ENCODE assay signal across 8 cellular contexts in genomic region chr13:102598061-102598460, GRCh38. TPM values are rescaled to one million over a fixed set of nuclear protein-coding genes. Genes with fewer than 3 reads are reported as not detected.
DNase-seq lines count a peak whose midpoint lies in the region; ATAC-seq and TF ChIP-seq lines count a peak whose summit lies in the region.

No MANE protein-coding gene starts in this region.

- H3K27ac ChIP-seq in stomach: peak overlapping the region in 3 of 5 donors; percentile 98 to 99 (median 98)
- no peak overlapping the region for H3K27ac ChIP-seq in caudate nucleus (ENCODE audit: low read depth, low read length)

- H3K9me3 ChIP-seq in iPS-18c (ENCODE audit: control insufficient read depth, insufficient read depth, low read length) (no peaks in the 10 kb centered on the region), stomach (no peaks in the 10 kb centered on the region)

- peak overlapping the region; percentile 95 for H3K27ac Mint-ChIP-seq in T-helper 1 cell treated with Interleukin-12 subunit alpha and Interleukin-12 subunit beta and Interleukin-4 antibody, amounts not matched to agents 30 μg/mL and 1 μg/mL, for 36 hours
- peak overlapping the region; percentile 79 for H3K27ac Mint-ChIP-seq in activated B cell treated with CpG ODN at 0.5 μM for 24 hours

- peaks cover 26% of the 10 kb centered on the region for H3K36me3 Mint-ChIP-seq in T-helper 1 cell treated with Interleukin-12 subunit alpha and Interleukin-12 subunit beta and Interleukin-4 antibody, amounts not matched to agents 30 μg/mL and 1 μg/mL, for 36 hours (ENCODE audit: low read depth)
- peaks cover 22% of the 10 kb centered on the region for H3K36me3 Mint-ChIP-seq in activated B cell treated with CpG ODN at 0.5 μM for 24 hours (ENCODE audit: low read depth)

- no peak for TF ChIP-seq POLR2A in stomach (IDR thresholded peaks at IDR 0.05)

- H3K27me3 Mint-ChIP-seq in T-helper 1 cell treated with Interleukin-12 subunit alpha and Interleukin-12 subunit beta and Interleukin-4 antibody, amounts not matched to agents 30 μg/mL and 1 μg/mL, for 36 hours (ENCODE audit: low read depth): no peaks in the 10 kb centered on the region
- no peaks in the 10 kb centered on the region for H3K27me3 Mint-ChIP-seq in activated B cell treated with CpG ODN at 0.5 μM for 24 hours

- no peaks in the 10 kb centered on the region for H3K36me3 ChIP-seq in stomach

- intact Hi-C loops in activated B cell treated with CpG ODN at 0.5 μM for 24 hours (cut with micrococcal nuclease) (no loop called here), stomach (cut with DNase I; ENCODE audit: low total_unique reads) (no loop called here)

- H3K4me3 Mint-ChIP-seq in T-helper 1 cell treated with Interleukin-12 subunit alpha and Interleukin-12 subunit beta and Interleukin-4 antibody, amounts not matched to agents 30 μg/mL and 1 μg/mL, for 36 hours: peak overlapping the region; percentile 98
- peak overlapping the region; percentile 86 for H3K4me3 Mint-ChIP-seq in activated B cell treated with CpG ODN at 0.5 μM for 24 hours

- TF ChIP-seq EP300 in stomach (IDR thresholded peaks at IDR 0.05): no peak

- no peaks in the 10 kb centered on the region for H3K9me3 Mint-ChIP-seq in T-helper 1 cell treated with Interleukin-12 subunit alpha and Interleukin-12 subunit beta and Interleukin-4 antibody, amounts not matched to agents 30 μg/mL and 1 μg/mL, for 36 hours
- H3K9me3 Mint-ChIP-seq in activated B cell treated with CpG ODN at 0.5 μM for 24 hours: no peaks in the 10 kb centered on the region

- WGBS in stomach, 5 donors: 0 to 2% (median 1%) methylated on average over 6 of the region's 6 CpGs

- no peak for DNase-seq in T-helper 1 cell
- DNase-seq in activated B cell treated with CpG ODN at 0.5 μM for 24 hours: no peak
- DNase-seq in stomach: no peak
- no peak for DNase-seq in GM19240 (ENCODE audit: insufficient read length, low spot score)
- no peak for DNase-seq in caudate nucleus (lab: John Stamatoyannopoulos, UW)
- DNase-seq in cerebellum (ENCODE audit: low spot score): no peak

- H3K27me3 ChIP-seq in stomach: no peaks in the 10 kb centered on the region

- POLR2A ChIA-PET in activated B cell treated with CpG ODN at 0.5 μM for 24 hours (lab: Charles Lee): interaction anchor here (1.2 to 7.8 kb wide), 3 partner anchors 8 to 248 kb away, joined by 6 to 235 read pairs (median 9); partner anchors contain the start of genes ERCC5 and TEX30

- TF ChIP-seq CTCF in activated B cell treated with CpG ODN at 0.5 μM for 24 hours (IDR thresholded peaks at IDR 0.05): no peak
- no peak for TF ChIP-seq CTCF in stomach (IDR thresholded peaks at IDR 0.05)

- ATAC-seq in activated B cell treated with CpG ODN at 0.5 μM for 24 hours (ENCODE audit: low read depth): no peak

- peaks cover 56% of the 10 kb centered on the region for H3K4me1 Mint-ChIP-seq in T-helper 1 cell treated with Interleukin-12 subunit alpha and Interleukin-12 subunit beta and Interleukin-4 antibody, amounts not matched to agents 30 μg/mL and 1 μg/mL, for 36 hours (ENCODE audit: low read depth)
- peaks cover 57% of the 10 kb centered on the region for H3K4me1 Mint-ChIP-seq in activated B cell treated with CpG ODN at 0.5 μM for 24 hours

- CTCF ChIA-PET in activated B cell treated with CpG ODN at 0.5 μM for 24 hours (lab: Charles Lee): interaction anchor here (1.3 to 7.1 kb wide), 2 partner anchors 202 to 249 kb away, joined by 6 to 48 read pairs; partner anchors contain the start of gene ERCC5

- peaks cover 16 to 60% (median 35%) of the 10 kb centered on the region in 4 donors for H3K4me1 ChIP-seq in stomach

- H3K4me3 ChIP-seq in iPS-18c (ENCODE audit: insufficient read depth, low read depth, low read length): peak overlapping the region; percentile 99; the same call in 1 of the 2 replicates
- peak overlapping the region; percentile 90 to 99 (median 97) for H3K4me3 ChIP-seq in stomach

RNA-seq across cellular contexts. Expression of gene TPP2, which starts 1.3 kb away (rescaled TPM):
- 43.7 and 53.1 TPM in 2 replicates for total RNA-seq in activated B cell treated with CpG ODN at 0.5 μM for 24 hours
- 100 to 1,000 TPM in 1 of 5 donors, 10 to 100 TPM in 4; 10.5 to 103 (median 45.1) TPM for total RNA-seq in stomach
- polyA plus RNA-seq in stomach: 10 to 100 TPM; 10.1 to 15.8 (median 11.3) TPM
- total RNA-seq in cerebellum: 52.0 TPM
